In the genomic region with DNA sequence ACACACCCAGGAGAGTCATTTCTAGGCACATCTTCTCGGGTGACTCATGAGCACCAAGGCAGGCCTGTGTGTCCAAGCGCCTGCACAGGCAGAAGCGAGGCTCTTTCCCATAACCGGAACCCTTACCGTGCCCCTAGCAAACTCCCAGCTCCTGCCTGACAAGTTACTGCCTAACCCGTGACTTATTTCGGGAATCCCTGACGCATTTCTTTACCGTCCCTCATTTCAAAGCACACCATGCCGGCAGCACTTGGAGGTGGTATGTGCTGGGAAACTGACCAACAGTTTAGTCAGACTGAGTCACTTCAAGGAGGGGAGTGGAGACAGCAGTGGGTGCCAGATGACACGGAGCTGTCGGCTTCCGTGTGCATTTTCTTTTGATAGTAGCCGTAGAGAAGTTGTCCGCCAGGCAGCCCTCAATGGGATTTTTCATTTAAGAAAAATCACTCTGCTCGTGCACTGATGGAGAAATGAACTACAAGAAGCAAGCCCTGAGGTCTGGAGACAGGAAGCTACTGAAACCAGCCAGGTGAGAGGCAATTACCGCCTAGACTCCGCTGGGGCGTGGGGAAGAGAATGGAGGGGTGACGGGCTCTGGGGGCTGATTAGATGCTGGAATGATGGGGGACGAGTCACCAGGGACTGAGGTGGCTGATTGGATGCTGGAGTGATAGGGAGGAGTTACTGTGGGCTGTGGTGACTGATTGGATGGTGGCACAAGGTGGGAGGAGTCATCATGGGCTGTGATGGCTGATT, we compare ENCODE assay signal across 2 cellular contexts.
A peak's percentile ranks its signal among the peaks of the same experiment; 100 is the strongest.
TF ChIP-seq lines count a peak whose summit lies in the region.

No MANE protein-coding gene starts in this region.

TF ChIP-seq in A549, 52 proteins besides CTCF, POLR2A, EP300 and RAD21 (continued from another document and continues in another):
- TF ChIP-seq, protein P1, sequence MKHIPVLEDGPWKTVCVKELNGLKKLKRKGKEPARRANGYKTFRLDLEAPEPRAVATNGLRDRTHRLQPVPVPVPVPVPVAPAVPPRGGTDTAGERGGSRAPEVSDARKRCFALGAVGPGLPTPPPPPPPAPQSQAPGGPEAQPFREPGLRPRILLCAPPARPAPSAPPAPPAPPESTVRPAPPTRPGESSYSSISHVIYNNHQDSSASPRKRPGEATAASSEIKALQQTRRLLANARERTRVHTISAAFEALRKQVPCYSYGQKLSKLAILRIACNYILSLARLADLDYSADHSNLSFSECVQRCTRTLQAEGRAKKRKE (CRISPR knock-in tag; IDR thresholded peaks at IDR 0.05; ENCODE audit: low read depth) = no peak
- TF ChIP-seq NR3C1 (IDR thresholded peaks at IDR 0.05) = no peak
- no peak for TF ChIP-seq E2F6 (IDR thresholded peaks at IDR 0.05; ENCODE audit: borderline replicate concordance, low read depth)
- TF ChIP-seq HOXB5 (CRISPR knock-in tag; IDR thresholded peaks at IDR 0.05) = no peak
- no peak for TF ChIP-seq TFCP2L1 (CRISPR knock-in tag; IDR thresholded peaks at IDR 0.05)
- no peak for TF ChIP-seq CHD2 (IDR thresholded peaks at IDR 0.05; ENCODE audit: low read length, partially characterized antibody)
- peak; percentile 98 for TF ChIP-seq JUNB (IDR thresholded peaks at IDR 0.05)
- TF ChIP-seq ESRRA (IDR thresholded peaks at IDR 0.05; ENCODE audit: borderline replicate concordance, low read length) = no peak
- TF ChIP-seq MAFK (IDR thresholded peaks at IDR 0.05; ENCODE audit: partially characterized antibody) = peak; percentile 11
- no peak for TF ChIP-seq EHMT2 (IDR thresholded peaks at IDR 0.05; ENCODE audit: low read depth)
- no peak for TF ChIP-seq HOXA7 (CRISPR knock-in tag; IDR thresholded peaks at IDR 0.05)
- no peak for TF ChIP-seq CBX2 (IDR thresholded peaks at IDR 0.05; ENCODE audit: borderline replicate concordance, low read depth)
- no peak for TF ChIP-seq ZC3H11A (IDR thresholded peaks at IDR 0.05)
- no peak for TF ChIP-seq NFE2L2 (conservative IDR thresholded peaks at IDR 0.05; ENCODE audit: low read length)
- TF ChIP-seq RFX5 (IDR thresholded peaks at IDR 0.05) = no peak
- TF ChIP-seq HOXB13 (CRISPR knock-in tag; IDR thresholded peaks at IDR 0.05; ENCODE audit: low read depth) = 0 out of 2 replicates have a peak, but pooled peaks have one; percentile 0
- peak; percentile 30; the same call in 2 of the 3 replicates for TF ChIP-seq SMC3 (IDR thresholded peaks at IDR 0.05)
- TF ChIP-seq FOXS1 (CRISPR knock-in tag; IDR thresholded peaks at IDR 0.05) = no peak
- TF ChIP-seq, protein P2, sequence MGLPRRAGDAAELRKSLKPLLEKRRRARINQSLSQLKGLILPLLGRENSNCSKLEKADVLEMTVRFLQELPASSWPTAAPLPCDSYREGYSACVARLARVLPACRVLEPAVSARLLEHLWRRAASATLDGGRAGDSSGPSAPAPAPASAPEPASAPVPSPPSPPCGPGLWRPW (IDR thresholded peaks at IDR 0.05) = 0 out of 2 replicates have a peak, but pooled peaks have one; percentile 24
- TF ChIP-seq TP53 (CRISPR knock-in tag; IDR thresholded peaks at IDR 0.05) = no peak
- no peak for TF ChIP-seq KDM1A (IDR thresholded peaks at IDR 0.05; ENCODE audit: low read depth)
- TF ChIP-seq ZFP36 (IDR thresholded peaks at IDR 0.05; ENCODE audit: borderline replicate concordance, partially characterized antibody) = no peak
- TF ChIP-seq, protein P3, sequence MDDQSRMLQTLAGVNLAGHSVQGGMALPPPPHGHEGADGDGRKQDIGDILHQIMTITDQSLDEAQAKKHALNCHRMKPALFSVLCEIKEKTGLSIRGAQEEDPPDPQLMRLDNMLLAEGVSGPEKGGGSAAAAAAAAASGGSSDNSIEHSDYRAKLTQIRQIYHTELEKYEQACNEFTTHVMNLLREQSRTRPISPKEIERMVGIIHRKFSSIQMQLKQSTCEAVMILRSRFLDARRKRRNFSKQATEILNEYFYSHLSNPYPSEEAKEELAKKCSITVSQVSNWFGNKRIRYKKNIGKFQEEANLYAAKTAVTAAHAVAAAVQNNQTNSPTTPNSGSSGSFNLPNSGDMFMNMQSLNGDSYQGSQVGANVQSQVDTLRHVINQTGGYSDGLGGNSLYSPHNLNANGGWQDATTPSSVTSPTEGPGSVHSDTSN (IDR thresholded peaks at IDR 0.05) = no peak
- TF ChIP-seq JUN (IDR thresholded peaks at IDR 0.05) = peak; percentile 88 to 94
- no peak for TF ChIP-seq MAZ (IDR thresholded peaks at IDR 0.05; ENCODE audit: borderline replicate concordance, low read depth, low read length)
- no peak for TF ChIP-seq ELK1 (IDR thresholded peaks at IDR 0.05; ENCODE audit: low read depth, low read length)
- TF ChIP-seq POLR2AphosphoS2 (conservative IDR thresholded peaks at IDR 0.05; ENCODE audit: low read length) = no peak
- no peak for TF ChIP-seq EHF (CRISPR knock-in tag; IDR thresholded peaks at IDR 0.05)
- TF ChIP-seq USF2 (IDR thresholded peaks at IDR 0.05) = peak; percentile 38; the same call in 1 of the 2 replicates
- TF ChIP-seq KDM5A (IDR thresholded peaks at IDR 0.05) = no peak

TF ChIP-seq in Ishikawa, 13 proteins besides CTCF, POLR2A, EP300 and RAD21 (continued from another document):
- TF ChIP-seq, protein P4, sequence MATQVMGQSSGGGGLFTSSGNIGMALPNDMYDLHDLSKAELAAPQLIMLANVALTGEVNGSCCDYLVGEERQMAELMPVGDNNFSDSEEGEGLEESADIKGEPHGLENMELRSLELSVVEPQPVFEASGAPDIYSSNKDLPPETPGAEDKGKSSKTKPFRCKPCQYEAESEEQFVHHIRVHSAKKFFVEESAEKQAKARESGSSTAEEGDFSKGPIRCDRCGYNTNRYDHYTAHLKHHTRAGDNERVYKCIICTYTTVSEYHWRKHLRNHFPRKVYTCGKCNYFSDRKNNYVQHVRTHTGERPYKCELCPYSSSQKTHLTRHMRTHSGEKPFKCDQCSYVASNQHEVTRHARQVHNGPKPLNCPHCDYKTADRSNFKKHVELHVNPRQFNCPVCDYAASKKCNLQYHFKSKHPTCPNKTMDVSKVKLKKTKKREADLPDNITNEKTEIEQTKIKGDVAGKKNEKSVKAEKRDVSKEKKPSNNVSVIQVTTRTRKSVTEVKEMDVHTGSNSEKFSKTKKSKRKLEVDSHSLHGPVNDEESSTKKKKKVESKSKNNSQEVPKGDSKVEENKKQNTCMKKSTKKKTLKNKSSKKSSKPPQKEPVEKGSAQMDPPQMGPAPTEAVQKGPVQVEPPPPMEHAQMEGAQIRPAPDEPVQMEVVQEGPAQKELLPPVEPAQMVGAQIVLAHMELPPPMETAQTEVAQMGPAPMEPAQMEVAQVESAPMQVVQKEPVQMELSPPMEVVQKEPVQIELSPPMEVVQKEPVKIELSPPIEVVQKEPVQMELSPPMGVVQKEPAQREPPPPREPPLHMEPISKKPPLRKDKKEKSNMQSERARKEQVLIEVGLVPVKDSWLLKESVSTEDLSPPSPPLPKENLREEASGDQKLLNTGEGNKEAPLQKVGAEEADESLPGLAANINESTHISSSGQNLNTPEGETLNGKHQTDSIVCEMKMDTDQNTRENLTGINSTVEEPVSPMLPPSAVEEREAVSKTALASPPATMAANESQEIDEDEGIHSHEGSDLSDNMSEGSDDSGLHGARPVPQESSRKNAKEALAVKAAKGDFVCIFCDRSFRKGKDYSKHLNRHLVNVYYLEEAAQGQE (IDR thresholded peaks at IDR 0.05; ENCODE audit: low read depth) = no peak
TF ChIP-seq in Ishikawa: peak in this region for 4.
